In the genomic region with DNA sequence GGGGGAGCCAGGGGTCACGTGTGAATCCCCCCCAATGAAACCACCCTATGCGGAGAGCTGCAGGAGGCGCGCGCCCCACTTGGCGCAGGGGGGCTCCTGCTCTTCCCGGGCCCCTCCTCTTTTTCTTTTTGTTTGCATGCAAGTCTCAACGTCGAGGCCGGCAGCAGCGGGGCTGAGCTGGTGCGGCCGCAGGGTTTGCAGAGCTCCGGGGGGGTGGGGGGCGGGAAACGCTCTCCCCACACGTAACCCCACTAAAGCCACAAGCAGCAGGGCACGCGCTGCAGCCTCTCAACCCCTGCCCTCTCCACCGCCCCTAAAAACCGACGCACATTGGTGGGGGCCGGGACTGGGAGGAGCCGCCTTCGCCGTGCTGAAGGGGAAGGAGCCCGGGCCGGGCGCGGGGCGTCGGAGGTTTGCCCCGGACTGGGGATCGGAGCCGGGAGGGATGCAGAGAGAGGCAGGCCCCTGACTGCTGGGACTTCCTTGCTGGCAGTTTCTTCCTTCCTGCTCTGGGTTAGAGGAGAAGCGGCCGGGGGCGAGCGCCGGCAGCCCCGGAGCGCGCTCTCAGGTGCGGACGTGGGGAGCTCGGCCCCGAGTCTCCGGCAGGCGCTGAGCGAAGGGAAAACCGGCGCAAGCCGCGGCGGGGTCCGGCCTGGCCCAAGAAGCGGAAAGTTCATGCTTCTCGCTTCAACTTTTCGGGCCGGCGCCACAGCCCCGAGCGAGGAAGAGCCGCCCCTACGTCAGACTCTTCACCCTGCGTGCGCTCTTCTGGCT, we compare ENCODE assay signal across 8 cellular contexts. TPM values are rescaled to one million over a fixed set of nuclear protein-coding genes. Genes with fewer than 3 reads are reported as not detected.
DNase-seq lines count a peak whose midpoint lies in the region; TF ChIP-seq lines count a peak whose summit lies in the region.

No MANE protein-coding gene starts in this region.

- TF ChIP-seq CTCF in mesothelial cell of epicardium (IDR thresholded peaks at IDR 0.05; ENCODE audit: unreplicated experiment), result no peak

- peaks cover 9% of the 10 kb centered on the region for H3K4me1 ChIP-seq in HAP-1
- peaks cover 49% of the 10 kb centered on the region for H3K4me1 ChIP-seq in effector memory CD4-positive, alpha-beta T cell (ENCODE audit: control insufficient read depth, insufficient read depth, low read length, poor library complexity, severe bottlenecking)

- H3K4me3 Mint-ChIP-seq in mesothelial cell of epicardium, result peak overlapping the region; percentile 79

- H3K27me3 Mint-ChIP-seq in mesothelial cell of epicardium (ENCODE audit: low read depth), result peaks cover 6% of the 10 kb centered on the region

- peak overlapping the region; percentile 93 for H3K27ac ChIP-seq in effector memory CD4-positive, alpha-beta T cell (ENCODE audit: insufficient read depth, low read length, poor library complexity, severe bottlenecking)

- peak overlapping the region; percentile 79 for H3K4me3 ChIP-seq in GM08714 (ENCODE audit: low read length)
- peak overlapping the region; percentile 86 for H3K4me3 ChIP-seq in HAP-1
- H3K4me3 ChIP-seq in effector memory CD4-positive, alpha-beta T cell (ENCODE audit: insufficient read depth, low read depth, low read length, poor library complexity, severe bottlenecking), result peak overlapping the region; percentile 94

- peaks cover 30% of the 10 kb centered on the region for H3K36me3 ChIP-seq in HAP-1 (replicated peaks)
- peaks cover 11% of the 10 kb centered on the region for H3K36me3 ChIP-seq in effector memory CD4-positive, alpha-beta T cell (ENCODE audit: control insufficient read depth, insufficient read depth, low read length)

- no peaks in the 10 kb centered on the region for H3K27me3 ChIP-seq in HAP-1 (ENCODE audit: low read depth)
- H3K27me3 ChIP-seq in effector memory CD4-positive, alpha-beta T cell (replicated peaks; ENCODE audit: control insufficient read depth, insufficient read depth, low read length, poor library complexity, severe bottlenecking), result no peaks in the 10 kb centered on the region

- intact Hi-C loops in posterior cingulate gyrus (cut with DNase I), result no loop called here

- no peaks in the 10 kb centered on the region for H3K9me3 ChIP-seq in HAP-1
- H3K9me3 ChIP-seq in effector memory CD4-positive, alpha-beta T cell (ENCODE audit: control insufficient read depth, low read length), result no peaks in the 10 kb centered on the region

- DNase-seq in HAP-1 (ENCODE audit: low spot score in 2 of 2) (peak; percentile 75 to 80), NCI-H1436 (lab: John Stamatoyannopoulos, UW) (peak; percentile 88), mesothelial cell of epicardium (ENCODE audit: low spot score in 2 of 2, unreplicated experiment in 2 of 2) (peak; percentile 35 to 67), posterior cingulate gyrus (no peak)
- DNase-seq in activated CD4-positive, alpha-beta T cell treated with anti-CD3 and anti-CD28 coated beads, Interleukin-2, amount 50 U/mL, for 1 hour, result peak; percentile 75
- peak; percentile 76 to 79 (median 78) for DNase-seq in effector memory CD4-positive, alpha-beta T cell
- DNase-seq in stimulated activated naive CD4-positive, alpha-beta T cell (lab: John Stamatoyannopoulos, UW), result peak; percentile 79 to 90 (median 88)

- in situ Hi-C loops in HAP-1 (cut with MboI; ENCODE audit: low sequenced_read_pairs), result loop anchor here (10.0 kb wide), 1 partner anchor 213 kb away; the partner anchor contains the start of gene LCLAT1

- H3K36me3 Mint-ChIP-seq in mesothelial cell of epicardium, result peaks cover 21% of the 10 kb centered on the region

- H3K4me1 Mint-ChIP-seq in mesothelial cell of epicardium, result peaks cover 28% of the 10 kb centered on the region

- H3K27ac Mint-ChIP-seq in mesothelial cell of epicardium, result peak overlapping the region; percentile 79

- no peaks in the 10 kb centered on the region for H3K9me3 Mint-ChIP-seq in mesothelial cell of epicardium

RNA-seq across cellular contexts. Expression of gene LBH, which starts 0.9 kb away (rescaled TPM):
- 41.0 to 48.8 TPM (median 44.5 TPM) in 3 replicates for total RNA-seq in mesothelial cell of epicardium

Comparison
In these comparisons a context has a peak if more than half of its experiments do, and no peak if none do; other contexts are left out.
1. DNase-seq: peak in HAP-1 (2 of 2), NCI-H1436 (single experiment), activated CD4-positive, alpha-beta T cell treated with anti-CD3 and anti-CD28 coated beads, Interleukin-2, amount 50 U/mL, for 1 hour (single experiment), effector memory CD4-positive, alpha-beta T cell (3 of 3), mesothelial cell of epicardium (2 of 2) and stimulated activated naive CD4-positive, alpha-beta T cell (6 of 6); none in posterior cingulate gyrus (0 of 10).
2. Peak in every context shown above with its lines, with median percentiles within 50 percentile points of each other: H3K4me3 ChIP-seq.